Comparison of ENCODE assay signal across 1 cellular context in the genomic region with DNA sequence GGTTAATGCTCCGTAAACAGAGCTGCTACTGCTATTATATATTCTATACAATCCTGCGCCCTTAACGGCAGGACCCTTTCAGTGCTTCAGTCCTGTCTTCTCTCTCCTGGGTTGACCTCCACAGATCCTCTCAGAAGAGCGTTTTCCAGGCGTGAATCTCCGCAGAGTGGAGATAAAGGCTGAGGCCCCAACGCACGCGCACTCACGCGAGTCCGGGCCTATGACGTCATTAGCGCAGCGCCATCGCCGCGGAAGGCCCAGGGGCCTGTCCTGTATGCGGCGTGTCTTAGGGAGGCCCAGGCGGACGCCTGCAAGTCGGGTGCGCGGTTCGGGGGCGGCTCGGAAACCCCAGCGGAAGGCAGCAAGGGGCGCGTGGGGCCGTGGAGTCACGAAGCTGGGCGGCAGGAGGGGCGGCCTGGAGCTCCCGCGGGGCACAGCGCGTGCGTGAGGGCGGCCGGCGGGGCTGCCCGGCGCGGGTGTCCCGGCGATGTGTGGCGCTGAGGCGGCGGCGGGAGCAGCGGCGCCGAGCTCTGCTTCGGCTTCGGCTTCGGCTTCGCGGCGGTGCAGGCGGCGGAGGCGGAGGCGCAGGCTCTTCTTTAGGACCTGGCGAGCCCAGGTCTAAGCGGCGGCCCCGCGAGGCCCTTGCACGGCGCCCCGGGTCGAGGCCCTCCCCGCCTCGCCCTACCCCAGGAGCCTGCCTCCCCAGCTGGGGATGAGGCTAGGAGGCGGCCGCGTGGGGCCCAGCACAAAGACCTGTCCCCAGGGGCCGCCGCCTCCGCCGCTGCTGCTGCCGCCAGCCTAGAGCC.
TF ChIP-seq lines count a peak whose summit lies in the region.

A gene with protein sequence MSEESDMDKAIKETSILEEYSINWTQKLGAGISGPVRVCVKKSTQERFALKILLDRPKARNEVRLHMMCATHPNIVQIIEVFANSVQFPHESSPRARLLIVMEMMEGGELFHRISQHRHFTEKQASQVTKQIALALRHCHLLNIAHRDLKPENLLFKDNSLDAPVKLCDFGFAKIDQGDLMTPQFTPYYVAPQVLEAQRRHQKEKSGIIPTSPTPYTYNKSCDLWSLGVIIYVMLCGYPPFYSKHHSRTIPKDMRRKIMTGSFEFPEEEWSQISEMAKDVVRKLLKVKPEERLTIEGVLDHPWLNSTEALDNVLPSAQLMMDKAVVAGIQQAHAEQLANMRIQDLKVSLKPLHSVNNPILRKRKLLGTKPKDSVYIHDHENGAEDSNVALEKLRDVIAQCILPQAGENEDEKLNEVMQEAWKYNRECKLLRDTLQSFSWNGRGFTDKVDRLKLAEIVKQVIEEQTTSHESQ (plus strand): TSS at position 479 of the 806 bp plus-strand sequence. CDS start 506 bp downstream, outside the sequence.

TF ChIP-seq in WTC11, 78 proteins besides CTCF, POLR2A, EP300 and RAD21 (continued from another document and continues in another):
- TF ChIP-seq, protein P1, sequence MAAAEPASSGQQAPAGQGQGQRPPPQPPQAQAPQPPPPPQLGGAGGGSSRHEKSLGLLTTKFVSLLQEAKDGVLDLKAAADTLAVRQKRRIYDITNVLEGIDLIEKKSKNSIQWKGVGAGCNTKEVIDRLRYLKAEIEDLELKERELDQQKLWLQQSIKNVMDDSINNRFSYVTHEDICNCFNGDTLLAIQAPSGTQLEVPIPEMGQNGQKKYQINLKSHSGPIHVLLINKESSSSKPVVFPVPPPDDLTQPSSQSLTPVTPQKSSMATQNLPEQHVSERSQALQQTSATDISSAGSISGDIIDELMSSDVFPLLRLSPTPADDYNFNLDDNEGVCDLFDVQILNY (CRISPR knock-in tag; IDR thresholded peaks at IDR 0.05), result peak; percentile 83
- TF ChIP-seq ZNF232 (CRISPR knock-in tag; IDR thresholded peaks at IDR 0.05), result peak; percentile 74; the same call in 1 of the 2 replicates
- TF ChIP-seq ZNF263 (CRISPR knock-in tag; IDR thresholded peaks at IDR 0.05; ENCODE audit: low read depth), result no peak
- TF ChIP-seq, protein P2, sequence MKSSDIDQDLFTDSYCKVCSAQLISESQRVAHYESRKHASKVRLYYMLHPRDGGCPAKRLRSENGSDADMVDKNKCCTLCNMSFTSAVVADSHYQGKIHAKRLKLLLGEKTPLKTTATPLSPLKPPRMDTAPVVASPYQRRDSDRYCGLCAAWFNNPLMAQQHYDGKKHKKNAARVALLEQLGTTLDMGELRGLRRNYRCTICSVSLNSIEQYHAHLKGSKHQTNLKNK (CRISPR knock-in tag; IDR thresholded peaks at IDR 0.05), result no peak
- no peak for TF ChIP-seq GRHL2 (CRISPR knock-in tag; IDR thresholded peaks at IDR 0.05; ENCODE audit: insufficient replicate concordance, severe bottlenecking)
- no peak for TF ChIP-seq NFE2L1 (CRISPR knock-in tag; IDR thresholded peaks at IDR 0.05)
- peak; percentile 99 for TF ChIP-seq CREM (CRISPR knock-in tag; IDR thresholded peaks at IDR 0.05)
- TF ChIP-seq, protein P3, sequence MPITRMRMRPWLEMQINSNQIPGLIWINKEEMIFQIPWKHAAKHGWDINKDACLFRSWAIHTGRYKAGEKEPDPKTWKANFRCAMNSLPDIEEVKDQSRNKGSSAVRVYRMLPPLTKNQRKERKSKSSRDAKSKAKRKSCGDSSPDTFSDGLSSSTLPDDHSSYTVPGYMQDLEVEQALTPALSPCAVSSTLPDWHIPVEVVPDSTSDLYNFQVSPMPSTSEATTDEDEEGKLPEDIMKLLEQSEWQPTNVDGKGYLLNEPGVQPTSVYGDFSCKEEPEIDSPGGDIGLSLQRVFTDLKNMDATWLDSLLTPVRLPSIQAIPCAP (CRISPR knock-in tag; IDR thresholded peaks at IDR 0.05), result no peak
- TF ChIP-seq, protein P4, sequence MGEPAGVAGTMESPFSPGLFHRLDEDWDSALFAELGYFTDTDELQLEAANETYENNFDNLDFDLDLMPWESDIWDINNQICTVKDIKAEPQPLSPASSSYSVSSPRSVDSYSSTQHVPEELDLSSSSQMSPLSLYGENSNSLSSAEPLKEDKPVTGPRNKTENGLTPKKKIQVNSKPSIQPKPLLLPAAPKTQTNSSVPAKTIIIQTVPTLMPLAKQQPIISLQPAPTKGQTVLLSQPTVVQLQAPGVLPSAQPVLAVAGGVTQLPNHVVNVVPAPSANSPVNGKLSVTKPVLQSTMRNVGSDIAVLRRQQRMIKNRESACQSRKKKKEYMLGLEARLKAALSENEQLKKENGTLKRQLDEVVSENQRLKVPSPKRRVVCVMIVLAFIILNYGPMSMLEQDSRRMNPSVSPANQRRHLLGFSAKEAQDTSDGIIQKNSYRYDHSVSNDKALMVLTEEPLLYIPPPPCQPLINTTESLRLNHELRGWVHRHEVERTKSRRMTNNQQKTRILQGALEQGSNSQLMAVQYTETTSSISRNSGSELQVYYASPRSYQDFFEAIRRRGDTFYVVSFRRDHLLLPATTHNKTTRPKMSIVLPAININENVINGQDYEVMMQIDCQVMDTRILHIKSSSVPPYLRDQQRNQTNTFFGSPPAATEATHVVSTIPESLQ (CRISPR knock-in tag; IDR thresholded peaks at IDR 0.05), result no peak
- TF ChIP-seq, protein P5, sequence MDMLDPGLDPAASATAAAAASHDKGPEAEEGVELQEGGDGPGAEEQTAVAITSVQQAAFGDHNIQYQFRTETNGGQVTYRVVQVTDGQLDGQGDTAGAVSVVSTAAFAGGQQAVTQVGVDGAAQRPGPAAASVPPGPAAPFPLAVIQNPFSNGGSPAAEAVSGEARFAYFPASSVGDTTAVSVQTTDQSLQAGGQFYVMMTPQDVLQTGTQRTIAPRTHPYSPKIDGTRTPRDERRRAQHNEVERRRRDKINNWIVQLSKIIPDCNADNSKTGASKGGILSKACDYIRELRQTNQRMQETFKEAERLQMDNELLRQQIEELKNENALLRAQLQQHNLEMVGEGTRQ (CRISPR knock-in tag; IDR thresholded peaks at IDR 0.05), result peak; percentile 44; the same call in 1 of the 2 replicates
- TF ChIP-seq, protein P6, sequence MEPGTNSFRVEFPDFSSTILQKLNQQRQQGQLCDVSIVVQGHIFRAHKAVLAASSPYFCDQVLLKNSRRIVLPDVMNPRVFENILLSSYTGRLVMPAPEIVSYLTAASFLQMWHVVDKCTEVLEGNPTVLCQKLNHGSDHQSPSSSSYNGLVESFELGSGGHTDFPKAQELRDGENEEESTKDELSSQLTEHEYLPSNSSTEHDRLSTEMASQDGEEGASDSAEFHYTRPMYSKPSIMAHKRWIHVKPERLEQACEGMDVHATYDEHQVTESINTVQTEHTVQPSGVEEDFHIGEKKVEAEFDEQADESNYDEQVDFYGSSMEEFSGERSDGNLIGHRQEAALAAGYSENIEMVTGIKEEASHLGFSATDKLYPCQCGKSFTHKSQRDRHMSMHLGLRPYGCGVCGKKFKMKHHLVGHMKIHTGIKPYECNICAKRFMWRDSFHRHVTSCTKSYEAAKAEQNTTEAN (CRISPR knock-in tag; IDR thresholded peaks at IDR 0.05), result no peak
- TF ChIP-seq TP53 (CRISPR knock-in tag; IDR thresholded peaks at IDR 0.05), result peak; percentile 90
- TF ChIP-seq, protein P7, sequence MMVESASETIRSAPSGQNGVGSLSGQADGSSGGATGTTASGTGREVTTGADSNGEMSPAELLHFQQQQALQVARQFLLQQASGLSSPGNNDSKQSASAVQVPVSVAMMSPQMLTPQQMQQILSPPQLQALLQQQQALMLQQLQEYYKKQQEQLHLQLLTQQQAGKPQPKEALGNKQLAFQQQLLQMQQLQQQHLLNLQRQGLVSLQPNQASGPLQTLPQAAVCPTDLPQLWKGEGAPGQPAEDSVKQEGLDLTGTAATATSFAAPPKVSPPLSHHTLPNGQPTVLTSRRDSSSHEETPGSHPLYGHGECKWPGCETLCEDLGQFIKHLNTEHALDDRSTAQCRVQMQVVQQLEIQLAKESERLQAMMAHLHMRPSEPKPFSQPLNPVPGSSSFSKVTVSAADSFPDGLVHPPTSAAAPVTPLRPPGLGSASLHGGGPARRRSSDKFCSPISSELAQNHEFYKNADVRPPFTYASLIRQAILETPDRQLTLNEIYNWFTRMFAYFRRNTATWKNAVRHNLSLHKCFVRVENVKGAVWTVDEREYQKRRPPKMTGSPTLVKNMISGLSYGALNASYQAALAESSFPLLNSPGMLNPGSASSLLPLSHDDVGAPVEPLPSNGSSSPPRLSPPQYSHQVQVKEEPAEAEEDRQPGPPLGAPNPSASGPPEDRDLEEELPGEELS (CRISPR knock-in tag; IDR thresholded peaks at IDR 0.05), result peak; percentile 52; the same call in 1 of the 2 replicates
- peak; percentile 71; the same call in 1 of the 2 replicates for TF ChIP-seq SP1 (CRISPR knock-in tag; conservative IDR thresholded peaks at IDR 0.05)
- peak; percentile 73 for TF ChIP-seq TEAD1 (CRISPR knock-in tag; IDR thresholded peaks at IDR 0.05)
- 0 out of 2 replicates have a peak, but pooled peaks have one; percentile 32 for TF ChIP-seq TEAD4 (CRISPR knock-in tag; IDR thresholded peaks at IDR 0.05)
- no peak for TF ChIP-seq GTF2I (CRISPR knock-in tag; conservative IDR thresholded peaks at IDR 0.05)
- no peak for TF ChIP-seq ZNF416 (CRISPR knock-in tag; IDR thresholded peaks at IDR 0.05)
- TF ChIP-seq HMGA2 (CRISPR knock-in tag; IDR thresholded peaks at IDR 0.05), result peak; percentile 37; the same call in 1 of the 2 replicates
- TF ChIP-seq NR2C2 (CRISPR knock-in tag; IDR thresholded peaks at IDR 0.05), result no peak
- TF ChIP-seq, protein P8, sequence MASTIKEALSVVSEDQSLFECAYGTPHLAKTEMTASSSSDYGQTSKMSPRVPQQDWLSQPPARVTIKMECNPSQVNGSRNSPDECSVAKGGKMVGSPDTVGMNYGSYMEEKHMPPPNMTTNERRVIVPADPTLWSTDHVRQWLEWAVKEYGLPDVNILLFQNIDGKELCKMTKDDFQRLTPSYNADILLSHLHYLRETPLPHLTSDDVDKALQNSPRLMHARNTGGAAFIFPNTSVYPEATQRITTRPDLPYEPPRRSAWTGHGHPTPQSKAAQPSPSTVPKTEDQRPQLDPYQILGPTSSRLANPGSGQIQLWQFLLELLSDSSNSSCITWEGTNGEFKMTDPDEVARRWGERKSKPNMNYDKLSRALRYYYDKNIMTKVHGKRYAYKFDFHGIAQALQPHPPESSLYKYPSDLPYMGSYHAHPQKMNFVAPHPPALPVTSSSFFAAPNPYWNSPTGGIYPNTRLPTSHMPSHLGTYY (CRISPR knock-in tag; IDR thresholded peaks at IDR 0.05), result no peak
- no peak for TF ChIP-seq ZNF671 (CRISPR knock-in tag; IDR thresholded peaks at IDR 0.05)
- TF ChIP-seq SMAD4 (CRISPR knock-in tag; IDR thresholded peaks at IDR 0.05), result no peak
- TF ChIP-seq, protein P9, sequence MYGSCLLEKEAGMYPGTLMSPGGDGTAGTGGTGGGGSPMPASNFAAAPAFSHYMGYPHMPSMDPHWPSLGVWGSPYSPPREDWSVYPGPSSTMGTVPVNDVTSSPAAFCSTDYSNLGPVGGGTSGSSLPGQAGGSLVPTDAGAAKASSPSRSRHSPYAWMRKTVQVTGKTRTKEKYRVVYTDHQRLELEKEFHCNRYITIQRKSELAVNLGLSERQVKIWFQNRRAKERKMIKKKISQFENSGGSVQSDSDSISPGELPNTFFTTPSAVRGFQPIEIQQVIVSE (CRISPR knock-in tag; IDR thresholded peaks at IDR 0.05; ENCODE audit: borderline replicate concordance), result no peak
- TF ChIP-seq ZNF396 (CRISPR knock-in tag; IDR thresholded peaks at IDR 0.05; ENCODE audit: borderline replicate concordance), result no peak
- TF ChIP-seq, protein P10, sequence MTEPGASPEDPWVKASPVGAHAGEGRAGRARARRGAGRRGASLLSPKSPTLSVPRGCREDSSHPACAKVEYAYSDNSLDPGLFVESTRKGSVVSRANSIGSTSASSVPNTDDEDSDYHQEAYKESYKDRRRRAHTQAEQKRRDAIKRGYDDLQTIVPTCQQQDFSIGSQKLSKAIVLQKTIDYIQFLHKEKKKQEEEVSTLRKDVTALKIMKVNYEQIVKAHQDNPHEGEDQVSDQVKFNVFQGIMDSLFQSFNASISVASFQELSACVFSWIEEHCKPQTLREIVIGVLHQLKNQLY (CRISPR knock-in tag; IDR thresholded peaks at IDR 0.05), result 0 out of 2 replicates have a peak, but pooled peaks have one; percentile 68
- TF ChIP-seq, protein P11, sequence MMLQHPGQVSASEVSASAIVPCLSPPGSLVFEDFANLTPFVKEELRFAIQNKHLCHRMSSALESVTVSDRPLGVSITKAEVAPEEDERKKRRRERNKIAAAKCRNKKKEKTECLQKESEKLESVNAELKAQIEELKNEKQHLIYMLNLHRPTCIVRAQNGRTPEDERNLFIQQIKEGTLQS (CRISPR knock-in tag; conservative IDR thresholded peaks at IDR 0.05), result no peak
- no peak for TF ChIP-seq FOXJ3 (CRISPR knock-in tag; IDR thresholded peaks at IDR 0.05; ENCODE audit: borderline replicate concordance)
- TF ChIP-seq KAT7 (CRISPR knock-in tag; IDR thresholded peaks at IDR 0.05; ENCODE audit: borderline replicate concordance), result no peak
- TF ChIP-seq CBFB (CRISPR knock-in tag; IDR thresholded peaks at IDR 0.05; ENCODE audit: low read depth), result peak; percentile 77; the same call in 1 of the 2 replicates
- TF ChIP-seq, protein P12, sequence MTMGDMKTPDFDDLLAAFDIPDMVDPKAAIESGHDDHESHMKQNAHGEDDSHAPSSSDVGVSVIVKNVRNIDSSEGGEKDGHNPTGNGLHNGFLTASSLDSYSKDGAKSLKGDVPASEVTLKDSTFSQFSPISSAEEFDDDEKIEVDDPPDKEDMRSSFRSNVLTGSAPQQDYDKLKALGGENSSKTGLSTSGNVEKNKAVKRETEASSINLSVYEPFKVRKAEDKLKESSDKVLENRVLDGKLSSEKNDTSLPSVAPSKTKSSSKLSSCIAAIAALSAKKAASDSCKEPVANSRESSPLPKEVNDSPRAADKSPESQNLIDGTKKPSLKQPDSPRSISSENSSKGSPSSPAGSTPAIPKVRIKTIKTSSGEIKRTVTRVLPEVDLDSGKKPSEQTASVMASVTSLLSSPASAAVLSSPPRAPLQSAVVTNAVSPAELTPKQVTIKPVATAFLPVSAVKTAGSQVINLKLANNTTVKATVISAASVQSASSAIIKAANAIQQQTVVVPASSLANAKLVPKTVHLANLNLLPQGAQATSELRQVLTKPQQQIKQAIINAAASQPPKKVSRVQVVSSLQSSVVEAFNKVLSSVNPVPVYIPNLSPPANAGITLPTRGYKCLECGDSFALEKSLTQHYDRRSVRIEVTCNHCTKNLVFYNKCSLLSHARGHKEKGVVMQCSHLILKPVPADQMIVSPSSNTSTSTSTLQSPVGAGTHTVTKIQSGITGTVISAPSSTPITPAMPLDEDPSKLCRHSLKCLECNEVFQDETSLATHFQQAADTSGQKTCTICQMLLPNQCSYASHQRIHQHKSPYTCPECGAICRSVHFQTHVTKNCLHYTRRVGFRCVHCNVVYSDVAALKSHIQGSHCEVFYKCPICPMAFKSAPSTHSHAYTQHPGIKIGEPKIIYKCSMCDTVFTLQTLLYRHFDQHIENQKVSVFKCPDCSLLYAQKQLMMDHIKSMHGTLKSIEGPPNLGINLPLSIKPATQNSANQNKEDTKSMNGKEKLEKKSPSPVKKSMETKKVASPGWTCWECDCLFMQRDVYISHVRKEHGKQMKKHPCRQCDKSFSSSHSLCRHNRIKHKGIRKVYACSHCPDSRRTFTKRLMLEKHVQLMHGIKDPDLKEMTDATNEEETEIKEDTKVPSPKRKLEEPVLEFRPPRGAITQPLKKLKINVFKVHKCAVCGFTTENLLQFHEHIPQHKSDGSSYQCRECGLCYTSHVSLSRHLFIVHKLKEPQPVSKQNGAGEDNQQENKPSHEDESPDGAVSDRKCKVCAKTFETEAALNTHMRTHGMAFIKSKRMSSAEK (CRISPR knock-in tag; IDR thresholded peaks at IDR 0.05; ENCODE audit: borderline replicate concordance), result no peak
- no peak for TF ChIP-seq NR3C1 (CRISPR knock-in tag; conservative IDR thresholded peaks at IDR 0.05; ENCODE audit: low read depth)
- peak; percentile 71; the same call in 1 of the 2 replicates for TF ChIP-seq MYBL2 (CRISPR knock-in tag; IDR thresholded peaks at IDR 0.05)
